7 cellular contexts compared by ENCODE assay signal in genomic region chr22:45957826-45958225, GRCh38. TPM values are rescaled to one million over a fixed set of nuclear protein-coding genes. Genes with fewer than 3 reads are reported as not detected.
"Had no signal": no experiment of that assay in that cellular context is flagged by ENCODE, and none has a peak within 500 bp of the region (broad histone marks: within the 10 kb centered on the region; RNA-seq: fewer than 3 reads in every experiment).

No MANE protein-coding gene starts in this region.

- H3K4me1 ChIP-seq: HAP-1 had no signal

- H3K9ac ChIP-seq: KMS-11 had no signal

- DNase-seq: H7, KBM-7 had no signal

- H3K27ac ChIP-seq: KMS-11 had no signal

- H3K36me3 ChIP-seq: HAP-1 had no signal

- H3K9me3 ChIP-seq: HAP-1 had no signal

- H3K4me2 ChIP-seq: GM23338, KMS-11 had no signal

- ATAC-seq: GM23338, HCT116 had no signal

- H2AFZ ChIP-seq: GM23338 had no signal

- H3K4me3 ChIP-seq: GM23338, HAP-1 had no signal

RNA-seq across cellular contexts. Expression of gene WNT7B, which starts 19.1 kb away (rescaled TPM):
- polyA plus RNA-seq: GM23338, IgD-negative memory B cell had no signal
